Comparison of ENCODE assay signal across 28 cellular contexts in the genomic region with DNA sequence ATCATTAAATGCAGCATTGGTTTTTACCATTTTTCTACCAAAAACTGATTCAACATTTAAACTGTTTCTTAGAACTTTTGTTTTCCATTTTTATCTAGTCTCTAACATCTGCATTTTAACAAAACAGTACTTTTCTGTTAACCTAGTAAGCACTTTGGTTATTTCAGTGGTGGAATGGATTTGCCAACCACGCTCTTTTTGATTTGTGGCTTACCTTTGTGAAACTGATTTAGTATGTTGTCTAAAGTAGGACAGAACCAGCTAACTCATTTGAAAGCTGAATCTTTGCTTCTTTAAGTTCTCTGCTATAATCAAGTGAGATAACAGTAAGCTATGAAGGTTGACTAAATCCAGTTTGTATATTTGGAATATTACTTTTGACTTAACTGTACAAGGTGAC.
"Had no signal": no experiment of that assay in that cellular context is flagged by ENCODE, and none has a peak within 500 bp of the region (broad histone marks: within the 10 kb centered on the region; RNA-seq: fewer than 3 reads in every experiment).

No MANE protein-coding gene starts in this region.

- H3K27me3 Mint-ChIP-seq: natural killer cell treated with Interleukin-12 subunit alpha and Interleukin-12 subunit beta and Interleukin-15 and Interleukin-18, amount 100 ng/mL, for 72 hours; progenitor cell of endocrine pancreas; stimulated activated naive B cell treated with anti-CD40 and anti-IgM and Interleukin-4, amounts not matched to agents 10 μg/mL and 1 μg/mL and 100 μg/mL, for 72 hours; stimulated activated naive CD8-positive, alpha-beta T cell treated with anti-CD3 and anti-CD28 coated beads, Interleukin-15, Interleukin-2, amounts not matched to agents 100 ng/mL and 50 ng/mL, for 24 hours had no signal

- H3K36me3 ChIP-seq: pancreas, thoracic aorta, thyroid gland had no signal

- H3K4me3 Mint-ChIP-seq: natural killer cell treated with Interleukin-12 subunit alpha and Interleukin-12 subunit beta and Interleukin-15 and Interleukin-18, amount 100 ng/mL, for 72 hours; nephron progenitor cell; neural crest cell; stimulated activated effector memory CD8-positive, alpha-beta T cell treated with anti-CD3 and anti-CD28 coated beads, Interleukin-12 subunit alpha, Interleukin-12 subunit beta, amount 100 ng/mL, for 72 hours; stimulated activated naive B cell treated with anti-CD40 and anti-IgM and Interleukin-4, amounts not matched to agents 10 μg/mL and 1 μg/mL and 100 μg/mL, for 72 hours; stimulated activated naive CD8-positive, alpha-beta T cell treated with anti-CD3 and anti-CD28 coated beads, Interleukin-15, Interleukin-2, amounts not matched to agents 100 ng/mL and 50 ng/mL, for 24 hours had no signal

- DNase-seq: nephron progenitor cell; nucleus accumbens; pancreas; posterior cingulate gyrus; psoas muscle; right cardiac atrium; right lobe of liver; sigmoid colon; small intestine; stimulated activated CD4-positive, alpha-beta T cell treated with anti-CD3 and anti-CD28 coated beads, Interleukin-15, amount 100 ng/mL, for 24 hours; stimulated activated CD4-positive, alpha-beta T cell treated with anti-CD3 and anti-CD28 coated beads, Interleukin-2, amount 100 ng/mL, for 24 hours; stimulated activated CD4-positive, alpha-beta T cell treated with anti-CD3 and anti-CD28 coated beads, Interleukin-2, amount 100 ng/mL, for 48 hours; stimulated activated CD4-positive, alpha-beta T cell treated with anti-CD3 and anti-CD28 coated beads, Interleukin-4, amount 100 ng/mL, for 24 hours; stimulated activated naive B cell treated with anti-CD40 and anti-IgM and Interleukin-4, amounts not matched to agents 10 μg/mL and 1 μg/mL and 100 μg/mL, for 72 hours; stimulated activated naive CD4-positive, alpha-beta T cell treated with Interleukin-2 at 50 U/mL for 16 hours; stomach; thyroid gland; trophoblast cell; upper lobe of left lung had no signal

- H3K27ac Mint-ChIP-seq: natural killer cell treated with Interleukin-12 subunit alpha and Interleukin-12 subunit beta and Interleukin-15 and Interleukin-18, amount 100 ng/mL, for 72 hours; nephron progenitor cell; progenitor cell of endocrine pancreas; stimulated activated effector memory CD8-positive, alpha-beta T cell treated with anti-CD3 and anti-CD28 coated beads, Interleukin-12 subunit alpha, Interleukin-12 subunit beta, amount 100 ng/mL, for 72 hours; stimulated activated naive B cell treated with anti-CD40 and anti-IgM and Interleukin-4, amounts not matched to agents 10 μg/mL and 1 μg/mL and 100 μg/mL, for 72 hours; stimulated activated naive CD8-positive, alpha-beta T cell treated with anti-CD3 and anti-CD28 coated beads, Interleukin-15, Interleukin-2, amounts not matched to agents 100 ng/mL and 50 ng/mL, for 24 hours had no signal

- H3K4me3 ChIP-seq: pancreas, psoas muscle, right lobe of liver, sigmoid colon, stomach, thoracic aorta, thyroid gland, tibial nerve, upper lobe of left lung, vagina had no signal

- H3K4me1 Mint-ChIP-seq: nephron progenitor cell; neural crest cell; stimulated activated effector memory CD8-positive, alpha-beta T cell treated with anti-CD3 and anti-CD28 coated beads, Interleukin-12 subunit alpha, Interleukin-12 subunit beta, amount 100 ng/mL, for 72 hours had no signal

- H3K27ac ChIP-seq: neutrophil, pancreas, psoas muscle, right lobe of liver, sigmoid colon, stomach, thoracic aorta, thyroid gland, tibial nerve, upper lobe of left lung, vagina had no signal

- H3K27me3 ChIP-seq: neutrophil, pancreas, right lobe of liver, sigmoid colon, stomach, thyroid gland, tibial nerve, upper lobe of left lung, vagina had no signal

- H3K9me3 ChIP-seq: neutrophil, pancreas, psoas muscle, right lobe of liver, sigmoid colon, thyroid gland, vagina had no signal

- H3K4me1 ChIP-seq: pancreas, psoas muscle, right lobe of liver, sigmoid colon, stomach, thyroid gland, tibial nerve, upper lobe of left lung, vagina had no signal
